ENCODE assay signal across 31 cellular contexts in genomic region chr3:62439176-62439813, GRCh38.
"Had no signal": no experiment of that assay in that cellular context is flagged by ENCODE, and none has a peak within 500 bp of the region (broad histone marks: within the 10 kb centered on the region; RNA-seq: fewer than 3 reads in every experiment).

No MANE protein-coding gene starts in this region.

- H3K27me3 Mint-ChIP-seq: activated naive CD8-positive, alpha-beta T cell; central memory CD8-positive, alpha-beta T cell had no signal

- H3K4me3 Mint-ChIP-seq: activated CD4-positive, alpha-beta memory T cell treated with anti-CD3 and anti-CD28 coated beads, Interleukin-2, amount 10 ng/mL, durations not matched to agents 7 days and 5 days; activated CD4-positive, alpha-beta T cell treated with anti-CD3 and anti-CD28 coated beads, Interleukin-2, amount 10 ng/mL, durations not matched to agents 7 days and 5 days; activated naive CD8-positive, alpha-beta T cell; activated T-cell treated with anti-CD3 and anti-CD28 coated beads, Interleukin-2, amount 50 U/mL, for 24 hours; activated T-helper 17 cell treated with anti-CD3 and anti-CD28 coated beads, Interleukin-2, amount 50 U/mL, for 72 hours; central memory CD8-positive, alpha-beta T cell; dendritic cell treated with granulocyte-macrophage colony-stimulating factor and Interleukin-4, amounts not matched to agents 40 ng/mL and 50 ng/mL, for 4 days; endodermal cell had no signal

- H3K9me3 ChIP-seq: esophagus muscularis mucosa, gastrocnemius medialis, heart left ventricle had no signal

- H3K36me3 ChIP-seq: brain microvascular endothelial cell, esophagus muscularis mucosa, gastrocnemius medialis had no signal

- DNase-seq: activated CD4-positive, alpha-beta memory T cell treated with anti-CD3 and anti-CD28 coated beads, Interleukin-2, amount 10 ng/mL, durations not matched to agents 7 days and 5 days; activated CD4-positive, alpha-beta T cell treated with anti-CD3 and anti-CD28 coated beads for 1 hour; activated CD4-positive, alpha-beta T cell treated with anti-CD3 and anti-CD28 coated beads for 4 hours; activated CD4-positive, alpha-beta T cell treated with anti-CD3 and anti-CD28 coated beads, Interleukin-2, amount 10 ng/mL, durations not matched to agents 7 days and 5 days; activated CD4-positive, alpha-beta T cell treated with anti-CD3 and anti-CD28 coated beads, Interleukin-2, amount 50 U/mL, for 4 hours; activated CD8-positive, alpha-beta memory T cell treated with anti-CD3 and anti-CD28 coated beads, Interleukin-2, amount 50 U/mL, for 48 hours; activated effector memory CD4-positive, alpha-beta T cell treated with Interleukin-2 at 50 U/mL for 16 hours; activated gamma-delta T cell treated with Interleukin-2 at 50 U/mL for 16 hours; activated naive CD4-positive, alpha-beta T cell treated with anti-CD3 and anti-CD28 coated beads, Interleukin-2, amount 50 U/mL, for 16 hours; activated naive CD4-positive, alpha-beta T cell treated with Interleukin-2 at 50 U/mL for 16 hours; activated T-cell treated with anti-CD3 and anti-CD28 coated beads for 4 hours; activated T-cell treated with anti-CD3 and anti-CD28 coated beads, Interleukin-2, amount 50 U/mL, for 24 hours; amniotic stem cell; anterior cingulate cortex; brain microvascular endothelial cell; dorsolateral prefrontal cortex; effector memory CD4-positive, alpha-beta T cell; endodermal cell; foreskin keratinocyte; gastrocnemius medialis; glutamatergic neuron; heart left ventricle; T-helper 2 cell had no signal

- H3K36me3 Mint-ChIP-seq: activated naive CD8-positive, alpha-beta T cell had no signal

- H3K27me3 ChIP-seq: brain microvascular endothelial cell, dorsolateral prefrontal cortex, esophagus muscularis mucosa had no signal

- ATAC-seq: activated T-helper 17 cell treated with anti-CD3 and anti-CD28 coated beads, Interleukin-2, amount 50 U/mL, for 72 hours; foreskin keratinocyte; gastrocnemius medialis; heart left ventricle had no signal

- H3K9me3 Mint-ChIP-seq: activated T-helper 17 cell treated with anti-CD3 and anti-CD28 coated beads, Interleukin-2, amount 50 U/mL, for 72 hours; central memory CD8-positive, alpha-beta T cell; dendritic cell treated with granulocyte-macrophage colony-stimulating factor and Interleukin-4, amounts not matched to agents 40 ng/mL and 50 ng/mL, for 4 days; endodermal cell had no signal

- FAIRE-seq: astrocyte, bronchial epithelial cell had no signal

- H3K4me3 ChIP-seq: coronary artery, dorsolateral prefrontal cortex, esophagus muscularis mucosa, gastrocnemius medialis, heart left ventricle had no signal

- H3K4me1 ChIP-seq: esophagus muscularis mucosa, foreskin keratinocyte, gastrocnemius medialis, heart left ventricle had no signal

- H3K27ac Mint-ChIP-seq: activated CD4-positive, alpha-beta memory T cell treated with anti-CD3 and anti-CD28 coated beads, Interleukin-2, amount 10 ng/mL, durations not matched to agents 7 days and 5 days; activated CD4-positive, alpha-beta T cell treated with anti-CD3 and anti-CD28 coated beads, Interleukin-2, amount 10 ng/mL, durations not matched to agents 7 days and 5 days; activated naive CD8-positive, alpha-beta T cell; activated T-cell treated with anti-CD3 and anti-CD28 coated beads, Interleukin-2, amount 50 U/mL, for 24 hours; activated T-helper 17 cell treated with anti-CD3 and anti-CD28 coated beads, Interleukin-2, amount 50 U/mL, for 72 hours; dendritic cell treated with granulocyte-macrophage colony-stimulating factor and Interleukin-4, amounts not matched to agents 40 ng/mL and 50 ng/mL, for 4 days; endodermal cell had no signal

- H3K27ac ChIP-seq: brain microvascular endothelial cell, coronary artery, dorsolateral prefrontal cortex, esophagus muscularis mucosa, foreskin keratinocyte, gastrocnemius medialis, heart left ventricle had no signal

- H3K4me1 Mint-ChIP-seq: activated CD4-positive, alpha-beta memory T cell treated with anti-CD3 and anti-CD28 coated beads, Interleukin-2, amount 10 ng/mL, durations not matched to agents 7 days and 5 days; activated CD4-positive, alpha-beta T cell treated with anti-CD3 and anti-CD28 coated beads, Interleukin-2, amount 10 ng/mL, durations not matched to agents 7 days and 5 days; activated T-helper 17 cell treated with anti-CD3 and anti-CD28 coated beads, Interleukin-2, amount 50 U/mL, for 72 hours; central memory CD8-positive, alpha-beta T cell had no signal
